Comparison of ENCODE assay signal across 27 cellular contexts in genomic region chr16:49532873-49533272, GRCh38.
"Had no signal": no experiment of that assay in that cellular context is flagged by ENCODE, and none has a peak within 500 bp of the region (broad histone marks: within the 10 kb centered on the region; RNA-seq: fewer than 3 reads in every experiment).

No MANE protein-coding gene starts in this region.

- H3K27me3 Mint-ChIP-seq: activated CD4-positive, alpha-beta T cell treated with anti-CD3 and anti-CD28 coated beads, Interleukin-2, amount 10 ng/mL, durations not matched to agents 7 days and 5 days; activated naive CD8-positive, alpha-beta T cell treated with anti-CD3 and anti-CD28 coated beads, Interleukin-2, amount 10 ng/mL, durations not matched to agents 7 days and 5 days had no signal

- H3K27ac ChIP-seq: adrenal gland, ascending aorta, body of pancreas, SK-N-MC had no signal

- H3K4me3 Mint-ChIP-seq: activated CD4-positive, alpha-beta memory T cell treated with anti-CD3 and anti-CD28 coated beads, Interleukin-2, amount 10 ng/mL, durations not matched to agents 7 days and 5 days; activated CD4-positive, alpha-beta T cell treated with anti-CD3 and anti-CD28 coated beads, Interleukin-2, amount 10 ng/mL, durations not matched to agents 7 days and 5 days; activated naive CD8-positive, alpha-beta T cell treated with anti-CD3 and anti-CD28 coated beads, Interleukin-2, amount 10 ng/mL, durations not matched to agents 7 days and 5 days; activated T-cell treated with anti-CD3 and anti-CD28 coated beads, Interleukin-2, amount 50 U/mL, for 72 hours; central memory CD8-positive, alpha-beta T cell had no signal

- ATAC-seq: activated T-cell treated with anti-CD3 and anti-CD28 coated beads, Interleukin-2, amount 50 U/mL, for 72 hours; body of pancreas; Panc1; Right ventricle myocardium inferior had no signal

- H3K27ac Mint-ChIP-seq: activated CD4-positive, alpha-beta memory T cell treated with anti-CD3 and anti-CD28 coated beads, Interleukin-2, amount 10 ng/mL, durations not matched to agents 7 days and 5 days; activated CD4-positive, alpha-beta T cell treated with anti-CD3 and anti-CD28 coated beads, Interleukin-2, amount 10 ng/mL, durations not matched to agents 7 days and 5 days; activated T-cell treated with anti-CD3 and anti-CD28 coated beads, Interleukin-2, amount 50 U/mL, for 72 hours; activated T-helper 2 cell treated with anti-CD3 and anti-CD28 coated beads, Interferon-gamma antibody, Interleukin-2, Interleukin-4, amounts not matched to agents 10 μg/mL and 5 μg/mL and 100 μg/mL, durations not matched to agents 14 hours and 24 hours and 36 hours had no signal

- H3K4me1 ChIP-seq: adrenal gland, ascending aorta, body of pancreas had no signal

- H3K9me3 ChIP-seq: adrenal gland, ascending aorta, body of pancreas, MG63 had no signal

- H3K36me3 Mint-ChIP-seq: activated naive CD8-positive, alpha-beta T cell treated with anti-CD3 and anti-CD28 coated beads, Interleukin-2, amount 10 ng/mL, durations not matched to agents 7 days and 5 days had no signal

- DNase-seq: activated CD4-positive, alpha-beta memory T cell treated with anti-CD3 and anti-CD28 coated beads, Interleukin-2, amount 10 ng/mL, durations not matched to agents 7 days and 5 days; activated CD4-positive, alpha-beta T cell treated with anti-CD3 and anti-CD28 coated beads, Interleukin-2, amount 10 ng/mL, durations not matched to agents 7 days and 5 days; activated CD4-positive, CD25-positive, alpha-beta regulatory T cell; activated gamma-delta T cell treated with Interleukin-2 at 50 U/mL for 16 hours; activated naive CD4-positive, alpha-beta T cell treated with anti-CD3 and anti-CD28 coated beads, Interleukin-2, amount 50 U/mL, for 16 hours; activated naive CD8-positive, alpha-beta T cell treated with anti-CD3 and anti-CD28 coated beads, Interleukin-2, amount 10 ng/mL, durations not matched to agents 7 days and 5 days; activated T-cell treated with anti-CD3 and anti-CD28 coated beads, Interleukin-2, amount 50 U/mL, for 72 hours; body of pancreas; MG63; MV-4-11; NCI-H1417 treated with DMSO at 0.1 percent for 48 hours; NCI-H1694; NCI-H2029; NCI-H2107; NCI-H345; NCI-H510A; NCI-H526 treated with DMSO at 0.1 percent for 48 hours; OCI-M1; RPMI8226; T-helper 1 cell had no signal

- H3K9me3 Mint-ChIP-seq: activated CD4-positive, alpha-beta memory T cell treated with anti-CD3 and anti-CD28 coated beads, Interleukin-2, amount 10 ng/mL, durations not matched to agents 7 days and 5 days; activated CD4-positive, alpha-beta T cell treated with anti-CD3 and anti-CD28 coated beads, Interleukin-2, amount 10 ng/mL, durations not matched to agents 7 days and 5 days; activated naive CD8-positive, alpha-beta T cell treated with anti-CD3 and anti-CD28 coated beads, Interleukin-2, amount 10 ng/mL, durations not matched to agents 7 days and 5 days; activated T-cell treated with anti-CD3 and anti-CD28 coated beads, Interleukin-2, amount 50 U/mL, for 72 hours; activated T-helper 2 cell treated with anti-CD3 and anti-CD28 coated beads, Interferon-gamma antibody, Interleukin-2, Interleukin-4, amounts not matched to agents 10 μg/mL and 5 μg/mL and 100 μg/mL, durations not matched to agents 14 hours and 24 hours and 36 hours; central memory CD8-positive, alpha-beta T cell had no signal

- H3K36me3 ChIP-seq: adrenal gland, ascending aorta, MG63 had no signal

- H3K27me3 ChIP-seq: adrenal gland, ascending aorta, body of pancreas, MG63 had no signal

- H3K4me3 ChIP-seq: adrenal gland, ascending aorta, body of pancreas, MG63, SK-N-MC had no signal
